Comparison of ENCODE assay signal across 8 cellular contexts in the genomic region with DNA sequence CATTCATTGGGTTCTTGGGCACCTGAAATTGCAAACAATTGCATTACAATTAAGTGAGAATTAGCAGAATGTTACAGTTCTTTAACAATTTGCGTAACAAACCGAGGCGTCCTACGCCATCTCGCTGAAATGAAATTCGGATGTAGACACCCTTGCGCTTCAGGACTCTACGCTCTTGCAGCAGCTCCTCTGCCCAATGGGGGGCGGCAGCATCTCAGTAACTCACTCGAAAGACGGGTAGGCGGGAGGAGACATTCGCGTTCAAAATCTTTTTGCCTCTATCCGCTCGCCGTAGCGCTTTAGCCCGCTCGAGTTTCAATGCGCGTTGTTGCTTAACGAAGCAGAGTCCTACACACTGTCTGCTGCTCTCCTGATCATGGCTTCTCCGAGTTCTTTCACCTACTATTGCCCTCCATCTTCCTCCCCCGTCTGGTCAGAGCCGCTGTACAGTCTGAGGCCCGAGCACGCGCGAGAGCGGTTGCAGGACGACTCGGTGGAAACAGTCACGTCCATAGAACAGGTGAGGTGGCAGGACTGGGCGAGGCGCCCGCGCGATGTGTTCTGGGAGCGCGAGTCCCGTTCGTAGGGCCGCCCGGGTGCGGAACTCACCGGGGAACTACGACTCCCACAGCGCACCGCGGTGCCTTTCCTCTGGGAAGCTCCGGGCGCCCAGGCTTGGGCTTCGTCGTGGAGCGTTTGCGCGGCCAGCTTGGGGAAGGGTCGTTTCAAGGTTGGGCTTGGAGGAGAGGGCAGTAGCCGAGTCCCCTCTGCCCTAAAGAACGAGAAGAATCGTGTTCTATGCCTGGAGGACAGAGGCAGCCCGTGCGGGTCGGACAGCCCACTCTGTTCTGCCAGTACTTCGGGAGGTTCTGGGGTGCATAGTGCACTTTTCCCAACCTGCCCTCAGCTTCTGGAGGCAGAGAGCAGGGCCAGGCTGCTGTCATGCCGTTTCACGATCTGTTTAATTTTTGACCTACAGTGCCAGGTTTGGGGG. TPM values are rescaled to one million over a fixed set of nuclear protein-coding genes. Genes with fewer than 3 reads are reported as not detected.
DNase-seq lines count a peak whose midpoint lies in the region; ATAC-seq and TF ChIP-seq lines count a peak whose summit lies in the region.

A gene with protein sequence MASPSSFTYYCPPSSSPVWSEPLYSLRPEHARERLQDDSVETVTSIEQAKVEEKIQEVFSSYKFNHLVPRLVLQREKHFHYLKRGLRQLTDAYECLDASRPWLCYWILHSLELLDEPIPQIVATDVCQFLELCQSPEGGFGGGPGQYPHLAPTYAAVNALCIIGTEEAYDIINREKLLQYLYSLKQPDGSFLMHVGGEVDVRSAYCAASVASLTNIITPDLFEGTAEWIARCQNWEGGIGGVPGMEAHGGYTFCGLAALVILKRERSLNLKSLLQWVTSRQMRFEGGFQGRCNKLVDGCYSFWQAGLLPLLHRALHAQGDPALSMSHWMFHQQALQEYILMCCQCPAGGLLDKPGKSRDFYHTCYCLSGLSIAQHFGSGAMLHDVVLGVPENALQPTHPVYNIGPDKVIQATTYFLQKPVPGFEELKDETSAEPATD (plus strand): TSS at position 318 of the 994 bp plus-strand sequence. CDS start 59 bp downstream, at position 377.

- DNase-seq in AG09319 (ENCODE audit: extremely low read depth, low read depth) (peak; percentile 88), NCI-H226 (peak; percentile 97), activated B cell treated with CpG ODN at 0.5 μM for 24 hours (peak; percentile 88), inferior parietal cortex (ENCODE audit: extremely low spot score) (peak; percentile 99), spleen (peak; percentile 99)
- DNase-seq in central memory CD4-positive, alpha-beta T cell: peak; percentile 94

- intact Hi-C loops in activated B cell treated with CpG ODN at 0.5 μM for 24 hours (cut with micrococcal nuclease) (loop anchor here (1.0 to 10.0 kb wide), 14 partner anchors 33 to 1520 kb away; partner anchors contain the start of genes CHURC1, FUT8, GPHN and HSPA2), spleen (cut with DNase I; ENCODE audit: low total_unique reads) (loop anchor here (10.0 kb wide), 1 partner anchor 108 kb away; no protein-coding TSS in a partner anchor)

- H3K9me3 Mint-ChIP-seq in activated B cell treated with CpG ODN at 0.5 μM for 24 hours: no peaks in the 10 kb centered on the region

- peak within 1 kb of the TSS; percentile 54 to 94 (median 78) for H3K4me3 ChIP-seq in spleen

- POLR2A ChIA-PET in activated B cell treated with CpG ODN at 0.5 μM for 24 hours (lab: Charles Lee): interaction anchor here (0.6 to 2.1 kb wide), 11 partner anchors 33 to 838 kb away, joined by 3 to 12 read pairs (median 5); partner anchors contain the start of genes CHURC1, FUT8, HSPA2 and MAX

- peak within 1 kb of the TSS; percentile 99 for H3K4me3 Mint-ChIP-seq in activated B cell treated with CpG ODN at 0.5 μM for 24 hours

- H3K4me1 Mint-ChIP-seq in activated B cell treated with CpG ODN at 0.5 μM for 24 hours: peaks cover 34% of the 10 kb centered on the region

- 0 to 2% (median 0%) methylated on average over 54 to 68 of the region's 68 CpGs for WGBS in spleen, 5 donors

- H3K4me1 ChIP-seq in spleen: peaks cover 7 to 61% (median 46%) of the 10 kb centered on the region in 6 donors

- peak; percentile 92 for ATAC-seq in GM18909 (IDR thresholded peaks at IDR 0.05; ENCODE audit: poor library complexity, unreplicated experiment)
- peak; percentile 92 for ATAC-seq in HG03196 (IDR thresholded peaks at IDR 0.05; ENCODE audit: unreplicated experiment)
- ATAC-seq in activated B cell treated with CpG ODN at 0.5 μM for 24 hours (ENCODE audit: low read depth): peak; percentile 93

- no peaks in the 10 kb centered on the region for H3K9me3 ChIP-seq in spleen

- peak; percentile 91 for TF ChIP-seq CTCF in AG09319 (IDR thresholded peaks at IDR 0.05; ENCODE audit: low read depth, low read length)
- no peak for TF ChIP-seq CTCF in activated B cell treated with CpG ODN at 0.5 μM for 24 hours (IDR thresholded peaks at IDR 0.05)
- peak; percentile 69 to 96 (median 89) for TF ChIP-seq CTCF in spleen (IDR thresholded peaks at IDR 0.05 in 8 of 11, conservative IDR thresholded peaks at IDR 0.05 in 3 of 11)

- no peak for TF ChIP-seq POLR2A in spleen (IDR thresholded peaks at IDR 0.05)

- peaks cover 5% of the 10 kb centered on the region for H3K36me3 Mint-ChIP-seq in activated B cell treated with CpG ODN at 0.5 μM for 24 hours (ENCODE audit: low read depth)

- H3K27ac Mint-ChIP-seq in activated B cell treated with CpG ODN at 0.5 μM for 24 hours: peak within 1 kb of the TSS; percentile 99

- CTCF ChIA-PET in activated B cell treated with CpG ODN at 0.5 μM for 24 hours (lab: Charles Lee): interaction anchor here (1.0 to 3.8 kb wide), 12 partner anchors 19 to 1085 kb away, joined by 3 to 21 read pairs (median 4); partner anchors contain the start of gene MAX

- H3K27me3 ChIP-seq in spleen (replicated peaks in 1 of 7): no peaks in the 10 kb centered on the region

- H3K27ac ChIP-seq in spleen: peak within 1 kb of the TSS; percentile 66 to 92 (median 88)

- H3K36me3 ChIP-seq in spleen: no peaks in the 10 kb centered on the region

- H3K27me3 Mint-ChIP-seq in activated B cell treated with CpG ODN at 0.5 μM for 24 hours: peaks cover 14% of the 10 kb centered on the region

RNA-seq across cellular contexts. Expression of the gene that starts here (rescaled TPM):
- total RNA-seq in activated B cell treated with CpG ODN at 0.5 μM for 24 hours: 7.9 and 10.5 TPM in 2 replicates
- 10 to 100 TPM in 5 of 7 donors, 1 to 10 TPM in 2; 9.5 to 17.0 (median 11.9) TPM for total RNA-seq in spleen
- polyA plus RNA-seq in spleen: 1 to 10 TPM; 4.7 to 4.9 (median 4.9) TPM

Comparison
In these comparisons a context has a peak if more than half of its experiments do, and no peak if none do; other contexts are left out.
1. Peak in every context shown above with its lines: DNase-seq, ATAC-seq, H3K4me3 ChIP-seq and H3K27ac ChIP-seq.